In genomic region chr9:35771943-35772342, GRCh38 we compare ENCODE assay signal across 19 cellular contexts. TPM values are rescaled to one million over a fixed set of nuclear protein-coding genes. Genes with fewer than 3 reads are reported as not detected.
A peak's percentile ranks its signal among the peaks of the same experiment; 100 is the strongest.
DNase-seq lines count a peak whose midpoint lies in the region; ATAC-seq, FAIRE-seq and TF ChIP-seq lines count a peak whose summit lies in the region.
"Had no signal": no experiment of that assay in that cellular context is flagged by ENCODE, and none has a peak within 500 bp of the region (broad histone marks: within the 10 kb centered on the region; RNA-seq: fewer than 3 reads in every experiment).

No MANE protein-coding gene starts in this region.

- intact Hi-C loops in prostate gland (cut with DNase I) = no loop called here

- H3K9me3 Mint-ChIP-seq in stimulated activated naive CD8-positive, alpha-beta T cell treated with anti-CD3 and anti-CD28 coated beads, Interleukin-15, amount 100 ng/mL, for 72 hours = no peaks in the 10 kb centered on the region
- H3K9me3 Mint-ChIP-seq in HFFc6 = no peaks in the 10 kb centered on the region
- H3K9me3 Mint-ChIP-seq: activated CD4-positive, alpha-beta memory T cell treated with anti-CD3 and anti-CD28 coated beads, Interleukin-2, amount 10 ng/mL, durations not matched to agents 7 days and 5 days; activated T-helper 1 cell treated with anti-CD3 and anti-CD28 coated beads, Interleukin-12 subunit alpha, Interleukin-12 subunit beta, Interleukin-2, Interleukin-4 antibody, amounts not matched to agents 30 ng/mL and 10 ng/mL and 1 ng/mL, durations not matched to agents 14 hours and 24 hours and 36 hours; CD4-positive, alpha-beta T cell; dendritic cell treated with granulocyte-macrophage colony-stimulating factor and Interleukin-4, amounts not matched to agents 40 ng/mL and 50 ng/mL, for 4 days had no signal

- 58% methylated on average over 3 of the region's 3 CpGs for WGBS in prostate gland

- no peak overlapping the region for H3K27ac Mint-ChIP-seq in stimulated activated naive CD8-positive, alpha-beta T cell treated with anti-CD3 and anti-CD28 coated beads, Interleukin-15, amount 100 ng/mL, for 72 hours
- H3K27ac Mint-ChIP-seq in HFFc6 = no peak overlapping the region
- H3K27ac Mint-ChIP-seq: activated CD4-positive, alpha-beta memory T cell treated with anti-CD3 and anti-CD28 coated beads, Interleukin-2, amount 10 ng/mL, durations not matched to agents 7 days and 5 days; activated T-helper 1 cell treated with anti-CD3 and anti-CD28 coated beads, Interleukin-12 subunit alpha, Interleukin-12 subunit beta, Interleukin-2, Interleukin-4 antibody, amounts not matched to agents 30 ng/mL and 10 ng/mL and 1 ng/mL, durations not matched to agents 14 hours and 24 hours and 36 hours; CD4-positive, alpha-beta T cell; dendritic cell treated with granulocyte-macrophage colony-stimulating factor and Interleukin-4, amounts not matched to agents 40 ng/mL and 50 ng/mL, for 4 days had no signal

- peaks cover 3% of the 10 kb centered on the region; the same call in 1 of the 2 replicates for H3K36me3 ChIP-seq in Karpas-422 (ENCODE audit: insufficient read depth, low read length)
- no peaks in the 10 kb centered on the region for H3K36me3 ChIP-seq in bronchial epithelial cell (ENCODE audit: control insufficient read depth, insufficient read depth, low read length)
- H3K36me3 ChIP-seq in prostate gland = no peaks in the 10 kb centered on the region
- H3K36me3 ChIP-seq: esophagus squamous epithelium had no signal

- TF ChIP-seq CTCF in bronchial epithelial cell (IDR thresholded peaks at IDR 0.05; ENCODE audit: insufficient read depth, low read length, severe bottlenecking) = no peak
- no peak for TF ChIP-seq CTCF in prostate gland (IDR thresholded peaks at IDR 0.05)
- TF ChIP-seq CTCF in HFFc6 (IDR thresholded peaks at IDR 0.05) = no peak

- no peaks in the 10 kb centered on the region for H3K36me3 Mint-ChIP-seq in HFFc6 (ENCODE audit: low read depth)

- no peak overlapping the region for H3K4me3 ChIP-seq in Karpas-422 (ENCODE audit: low read length)
- no peak overlapping the region for H3K4me3 ChIP-seq in bronchial epithelial cell (ENCODE audit: low read depth, low read length)
- no peak overlapping the region for H3K4me3 ChIP-seq in prostate gland
- H3K4me3 ChIP-seq: esophagus squamous epithelium, GM12878, SK-N-MC had no signal

- no peak overlapping the region for H3K4me2 ChIP-seq in Karpas-422 (ENCODE audit: low read depth, low read length, poor library complexity, severe bottlenecking)
- H3K4me2 ChIP-seq: KMS-11 had no signal

- H3K9me2 ChIP-seq in Karpas-422 (replicated peaks; ENCODE audit: insufficient read depth, low read length) = no peaks in the 10 kb centered on the region

- no peaks in the 10 kb centered on the region for H3K27me3 Mint-ChIP-seq in stimulated activated naive CD8-positive, alpha-beta T cell treated with anti-CD3 and anti-CD28 coated beads, Interleukin-15, amount 100 ng/mL, for 72 hours
- H3K27me3 Mint-ChIP-seq in HFFc6 (ENCODE audit: insufficient read depth) = peaks cover 7% of the 10 kb centered on the region; the same call in 1 of the 2 replicates
- H3K27me3 Mint-ChIP-seq: activated CD4-positive, alpha-beta memory T cell treated with anti-CD3 and anti-CD28 coated beads, Interleukin-2, amount 10 ng/mL, durations not matched to agents 7 days and 5 days; CD4-positive, alpha-beta T cell; dendritic cell treated with granulocyte-macrophage colony-stimulating factor and Interleukin-4, amounts not matched to agents 40 ng/mL and 50 ng/mL, for 4 days had no signal

- H3K27ac ChIP-seq in Karpas-422 (ENCODE audit: low read length) (0 out of 2 replicates have a peak overlapping the region, but pooled peaks have one; percentile 9), prostate gland (peak overlapping the region; percentile 22 to 36)
- H3K27ac ChIP-seq: KMS-11, SK-N-MC had no signal

- H3K79me2 ChIP-seq in Karpas-422 (ENCODE audit: low read length) = peaks cover 84% of the 10 kb centered on the region

- no peak overlapping the region for H3K9ac ChIP-seq in Karpas-422 (ENCODE audit: low read length)
- H3K9ac ChIP-seq: KMS-11, parathyroid adenoma had no signal

- no peak for ATAC-seq in stimulated activated naive CD8-positive, alpha-beta T cell treated with anti-CD3 and anti-CD28 coated beads, Interleukin-15, amount 100 ng/mL, for 72 hours
- ATAC-seq: GM12878 had no signal

- no peak overlapping the region for H3K4me3 Mint-ChIP-seq in stimulated activated naive CD8-positive, alpha-beta T cell treated with anti-CD3 and anti-CD28 coated beads, Interleukin-15, amount 100 ng/mL, for 72 hours
- H3K4me3 Mint-ChIP-seq in HFFc6 = no peak overlapping the region
- H3K4me3 Mint-ChIP-seq: activated CD4-positive, alpha-beta memory T cell treated with anti-CD3 and anti-CD28 coated beads, Interleukin-2, amount 10 ng/mL, durations not matched to agents 7 days and 5 days; activated T-helper 1 cell treated with anti-CD3 and anti-CD28 coated beads, Interleukin-12 subunit alpha, Interleukin-12 subunit beta, Interleukin-2, Interleukin-4 antibody, amounts not matched to agents 30 ng/mL and 10 ng/mL and 1 ng/mL, durations not matched to agents 14 hours and 24 hours and 36 hours; CD4-positive, alpha-beta T cell; dendritic cell treated with granulocyte-macrophage colony-stimulating factor and Interleukin-4, amounts not matched to agents 40 ng/mL and 50 ng/mL, for 4 days had no signal

- DNase-seq in NCI-H1105 treated with DMSO at 0.1 percent for 48 hours (lab: John Stamatoyannopoulos, UW) (peak; percentile 55), NCI-H1105 (lab: John Stamatoyannopoulos, UW) (no peak), Karpas-422 (no peak), bronchial epithelial cell (ENCODE audit: low read depth) (peak; percentile 92), prostate gland (ENCODE audit: low spot score) (no peak), ureter (ENCODE audit: low spot score) (no peak), HFFc6 (no peak)
- no peak for DNase-seq in stimulated activated naive CD8-positive, alpha-beta T cell treated with anti-CD3 and anti-CD28 coated beads, Interleukin-15, amount 100 ng/mL, for 72 hours
- DNase-seq: activated CD4-positive, alpha-beta memory T cell treated with anti-CD3 and anti-CD28 coated beads, Interleukin-2, amount 10 ng/mL, durations not matched to agents 7 days and 5 days; CD4-positive, alpha-beta T cell; esophagus squamous epithelium; HCEC 1CT had no signal

- H3K9me3 ChIP-seq in Karpas-422 (ENCODE audit: low read length) (no peaks in the 10 kb centered on the region), prostate gland (no peaks in the 10 kb centered on the region)
- H3K9me3 ChIP-seq: esophagus squamous epithelium had no signal

- peaks cover 55% of the 10 kb centered on the region for H3K4me1 ChIP-seq in Karpas-422 (ENCODE audit: low read length)
- H3K4me1 ChIP-seq in prostate gland (replicated peaks) = peaks cover 21% of the 10 kb centered on the region

- H3K27me3 ChIP-seq in Karpas-422 (ENCODE audit: low read length) (no peaks in the 10 kb centered on the region), bronchial epithelial cell (ENCODE audit: control insufficient read depth, insufficient read depth, low read length) (no peaks in the 10 kb centered on the region), prostate gland (replicated peaks; ENCODE audit: insufficient read depth) (no peaks in the 10 kb centered on the region)

- H2AFZ ChIP-seq in Karpas-422 (ENCODE audit: low read length) = no peak overlapping the region
- H2AFZ ChIP-seq: parathyroid adenoma had no signal

- H4K20me1 ChIP-seq in Karpas-422 (ENCODE audit: insufficient read depth, low read depth, low read length) = no peaks in the 10 kb centered on the region

- TF ChIP-seq POLR2A in prostate gland (IDR thresholded peaks at IDR 0.05) = no peak

- no peaks in the 10 kb centered on the region for H3K4me1 Mint-ChIP-seq in stimulated activated naive CD8-positive, alpha-beta T cell treated with anti-CD3 and anti-CD28 coated beads, Interleukin-15, amount 100 ng/mL, for 72 hours
- peaks cover 10% of the 10 kb centered on the region; the same call in 1 of the 2 replicates for H3K4me1 Mint-ChIP-seq in HFFc6 (ENCODE audit: low read depth)
- H3K4me1 Mint-ChIP-seq: activated CD4-positive, alpha-beta memory T cell treated with anti-CD3 and anti-CD28 coated beads, Interleukin-2, amount 10 ng/mL, durations not matched to agents 7 days and 5 days had no signal

- FAIRE-seq in bronchial epithelial cell (lab: Jason Lieb, UNC) = no peak
- FAIRE-seq: A204.1, GM12878 had no signal

RNA-seq across cellular contexts. Expression of gene MSMP, which starts 17.9 kb away (rescaled TPM):
- 1.1 and 4.2 TPM in 2 replicates for total RNA-seq in Karpas-422 (2014; rRNA removed; shearing (Covaris generic); ENCODE audit: low replicate concordance)
- total RNA-seq in bronchial epithelial cell (not detected in 2 replicates), prostate gland (not detected), ureter (not detected)
- total RNA-seq in HFFc6 (2021; fragmentation: NEBNext Ultra II Directional; extraction: Animal tissue kit (Norgen Biotek cat#: 25700)) = not detected
- total RNA-seq: activated T-helper 1 cell treated with anti-CD3 and anti-CD28 coated beads, Interleukin-12 subunit alpha, Interleukin-12 subunit beta, Interleukin-2, Interleukin-4 antibody, amounts not matched to agents 30 ng/mL and 10 ng/mL and 1 ng/mL, durations not matched to agents 14 hours and 24 hours and 36 hours; CD4-positive, alpha-beta T cell; esophagus squamous epithelium had no signal

RNA-seq across cellular contexts. Expression of gene NPR2, which starts 19.4 kb away (rescaled TPM):
- 8.5 and 18.0 TPM in 2 replicates for total RNA-seq in Karpas-422 (2014; rRNA removed; shearing (Covaris generic); ENCODE audit: low replicate concordance)
- 5.0 and 7.9 TPM in 2 replicates for total RNA-seq in bronchial epithelial cell
- 10 to 100 TPM; 17.3 to 33.2 TPM for total RNA-seq in prostate gland
- total RNA-seq in ureter = 21.8 TPM
- total RNA-seq in HFFc6 (2021; fragmentation: NEBNext Ultra II Directional; extraction: Animal tissue kit (Norgen Biotek cat#: 25700)) = 10 to 100 TPM; 38.3 to 48.5 (median 41.7) TPM

RNA-seq across cellular contexts. Expression of gene RGP1, which starts 22.9 kb away (rescaled TPM):
- 13.4 and 13.8 TPM in 2 replicates for total RNA-seq in Karpas-422 (2014; rRNA removed; shearing (Covaris generic); ENCODE audit: low replicate concordance)
- 11.8 and 16.8 TPM in 2 replicates for total RNA-seq in bronchial epithelial cell
- total RNA-seq in prostate gland = 10 to 100 TPM; 19.4 to 30.3 TPM
- total RNA-seq in ureter = 34.3 TPM
- total RNA-seq in HFFc6 (2021; fragmentation: NEBNext Ultra II Directional; extraction: Animal tissue kit (Norgen Biotek cat#: 25700)) = 10 to 100 TPM; 27.6 to 35.1 (median 30.9) TPM

RNA-seq across cellular contexts. Expression of gene GBA2, which starts 22.9 kb away (rescaled TPM):
- total RNA-seq in Karpas-422 (2014; rRNA removed; shearing (Covaris generic); ENCODE audit: low replicate concordance) = 54.9 and 74.2 TPM in 2 replicates
- total RNA-seq in bronchial epithelial cell (34.8 and 37.9 TPM in 2 replicates), prostate gland (10 to 100 TPM; 48.5 to 55.4 TPM), ureter (108 TPM)
- 10 to 100 TPM; 22.9 to 25.7 (median 24.0) TPM for total RNA-seq in HFFc6 (2021; fragmentation: NEBNext Ultra II Directional; extraction: Animal tissue kit (Norgen Biotek cat#: 25700))

RNA-seq across cellular contexts. Expression of gene CREB3, which starts 39.5 kb away (rescaled TPM):
- total RNA-seq in Karpas-422 (2014; rRNA removed; shearing (Covaris generic); ENCODE audit: low replicate concordance) = 10.8 and 17.1 TPM in 2 replicates
- total RNA-seq in bronchial epithelial cell = 45.4 and 57.9 TPM in 2 replicates
- total RNA-seq in prostate gland = 100 to 1,000 TPM in 1 of 2 donors, 10 to 100 TPM in 1; 60.9 to 120 TPM
- total RNA-seq in ureter = 30.7 TPM
- 100 to 1,000 TPM; 106 to 127 (median 114) TPM for total RNA-seq in HFFc6 (2021; fragmentation: NEBNext Ultra II Directional; extraction: Animal tissue kit (Norgen Biotek cat#: 25700))

Comparison
In these comparisons a context has a peak if more than half of its experiments do, and no peak if none do; other contexts are left out.
1. DNase-seq: peak in NCI-H1105 treated with DMSO at 0.1 percent for 48 hours (single experiment) and bronchial epithelial cell (single experiment); none in NCI-H1105 (single experiment), Karpas-422 (single experiment), prostate gland (single experiment), ureter (single experiment), stimulated activated naive CD8-positive, alpha-beta T cell treated with anti-CD3 and anti-CD28 coated beads, Interleukin-15, amount 100 ng/mL, for 72 hours (0 of 2) and HFFc6 (single experiment).